ENCODE assay signal across 8 cellular contexts in the genomic region with DNA sequence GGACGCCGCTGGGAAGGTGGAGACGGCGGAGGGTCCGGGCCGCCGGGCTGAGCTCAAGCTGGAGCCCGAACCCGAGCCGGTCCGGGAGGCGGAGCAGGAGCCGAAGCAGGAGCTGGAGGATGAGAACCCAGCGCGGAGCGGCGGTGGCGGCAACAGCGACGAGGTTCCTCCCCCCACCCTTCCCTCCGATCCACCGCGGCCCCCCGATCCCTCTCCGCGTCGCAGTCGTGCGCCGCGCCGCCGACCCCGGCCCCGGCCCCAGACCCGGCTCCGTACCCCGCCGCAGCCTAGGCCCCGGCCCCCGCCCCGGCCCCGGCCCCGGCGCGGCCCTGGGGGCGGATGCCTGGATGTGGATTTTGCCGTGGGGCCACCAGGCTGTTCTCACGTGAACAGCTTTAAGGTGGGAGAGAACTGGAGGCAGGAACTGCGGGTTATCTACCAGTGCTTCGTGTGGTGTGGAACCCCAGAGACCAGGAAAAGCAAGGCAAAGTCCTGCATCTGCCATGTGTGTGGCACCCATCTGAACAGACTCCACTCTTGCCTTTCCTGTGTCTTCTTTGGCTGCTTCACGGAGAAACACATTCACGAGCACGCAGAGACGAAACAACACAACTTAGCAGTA. TPM values are rescaled to one million over a fixed set of nuclear protein-coding genes. Genes with fewer than 3 reads are reported as not detected.
A peak's percentile ranks its signal among the peaks of the same experiment; 100 is the strongest.
DNase-seq lines count a peak whose midpoint lies in the region; ATAC-seq lines count a peak whose summit lies in the region.

No MANE protein-coding gene starts in this region.

- DNase-seq in NCI-H2227 treated with DMSO at 0.1 percent for 48 hours (lab: John Stamatoyannopoulos, UW) (peak; percentile 35), dermis blood vessel endothelial cell (peak; percentile 5), aorta (no peak), NCI-H226 (no peak)

- H3K4me1 ChIP-seq in ACC112 (ENCODE audit: control insufficient read depth, insufficient read depth, low read length, unreplicated experiment) (peaks cover 11% of the 10 kb centered on the region), mesodermal cell (ENCODE audit: control insufficient read depth, insufficient read depth, low read length, poor library complexity, severe bottlenecking) (no peaks in the 10 kb centered on the region), aorta (ENCODE audit: control insufficient read depth in 1 of 2, insufficient read depth in 2 of 2, low read length in 2 of 2) (peaks cover 0 to 2% of the 10 kb centered on the region in 2 donors)

- peak overlapping the region; percentile 89 for H3K4me3 ChIP-seq in ACC112 (ENCODE audit: low read depth, low read length)
- H3K4me3 ChIP-seq in mesodermal cell (ENCODE audit: extremely low read depth, insufficient read depth, low read length, poor library complexity, severe bottlenecking): peak overlapping the region; percentile 43
- H3K4me3 ChIP-seq in aorta (ENCODE audit: low read length in 2 of 2): peak overlapping the region; percentile 42 to 83

- no peaks in the 10 kb centered on the region for H3K79me2 ChIP-seq in ACC112 (ENCODE audit: control insufficient read depth, insufficient read depth, low read length, unreplicated experiment)

- H3K9me3 ChIP-seq in mesodermal cell (ENCODE audit: control insufficient read depth, low read length): peaks cover 5% of the 10 kb centered on the region
- no peaks in the 10 kb centered on the region for H3K9me3 ChIP-seq in aorta (ENCODE audit: control insufficient read depth, low read length)

- H3K27ac ChIP-seq in ACC112 (ENCODE audit: low read depth, low read length) (peak overlapping the region; percentile 74; the same call in 1 of the 2 replicates), mesodermal cell (ENCODE audit: low read depth, low read length, severe bottlenecking) (peak overlapping the region; percentile 66), aorta (ENCODE audit: low read depth in 1 of 2, low read length in 2 of 2) (peak overlapping the region in 1 of 2 donors; percentile 69)

- 0 to 4% methylated on average over 4 to 8 of the region's 55 CpGs for WGBS in mesodermal cell (ENCODE audit: insufficient coverage in 2 of 2), 2 experiments
- 3 to 60% methylated on average over 30 to 55 of the region's 55 CpGs for WGBS in aorta, 2 donors

- H3K36me3 ChIP-seq in ACC112 (ENCODE audit: insufficient read depth, low read length): no peaks in the 10 kb centered on the region
- H3K36me3 ChIP-seq in mesodermal cell (ENCODE audit: control insufficient read depth, insufficient read depth, low read length): peaks cover 8% of the 10 kb centered on the region
- H3K36me3 ChIP-seq in aorta (ENCODE audit: control insufficient read depth in 1 of 2, insufficient read depth in 2 of 2, low read length in 1 of 2): peaks cover 0 to 2% of the 10 kb centered on the region in 2 donors

- H3K27me3 ChIP-seq in ACC112 (ENCODE audit: insufficient read depth, low read length): no peaks in the 10 kb centered on the region
- H3K27me3 ChIP-seq in aorta (ENCODE audit: control insufficient read depth in 1 of 2, insufficient read depth in 2 of 2, low read length in 1 of 2): peaks cover 0 to 5% of the 10 kb centered on the region in 2 donors

- peak; percentile 12 for ATAC-seq in GM21423 (IDR thresholded peaks at IDR 0.05; ENCODE audit: unreplicated experiment)
- no peak for ATAC-seq in aorta (ENCODE audit: low FRiP score)
- no peak for ATAC-seq in HG03108 (IDR thresholded peaks at IDR 0.05; ENCODE audit: unreplicated experiment)

- peak overlapping the region; percentile 68 for H2AFZ ChIP-seq in ACC112 (ENCODE audit: low read length, unreplicated experiment)

- intact Hi-C loops in aorta (cut with DNase I): loop anchor here in 1 of 2 donors (5.0 kb wide), 1 partner anchor 587 kb away; no protein-coding TSS in a partner anchor

RNA-seq across cellular contexts. Expression of a gene that starts 0.5 kb away (rescaled TPM):
- total RNA-seq in dermis blood vessel endothelial cell: 2.7 and 3.7 TPM in 2 replicates
- 6.5 TPM for polyA plus RNA-seq in mesodermal cell (2013, experiment 1 of 2)
- polyA plus RNA-seq in mesodermal cell (2013, experiment 2 of 2): 6.4 TPM
- total RNA-seq in aorta: 1 to 10 TPM; 3.9 TPM
- polyA plus RNA-seq in aorta: 1 to 10 TPM; 2.1 to 4.1 TPM

RNA-seq across cellular contexts. Expression of a gene that starts 42.6 kb away (rescaled TPM):
- total RNA-seq in dermis blood vessel endothelial cell: 8.1 and 8.7 TPM in 2 replicates
- 20.1 TPM for polyA plus RNA-seq in mesodermal cell (2013, experiment 1 of 2)
- polyA plus RNA-seq in mesodermal cell (2013, experiment 2 of 2): 18.8 TPM
- total RNA-seq in aorta: 1 to 10 TPM; 4.8 to 9.4 TPM
- 1 to 10 TPM in 1 of 2 donors, under 1 TPM in 1; 0.88 to 1.0 TPM for polyA plus RNA-seq in aorta

RNA-seq across cellular contexts. Expression of a gene that starts 50.7 kb away (rescaled TPM):
- not detected in 2 replicates for total RNA-seq in dermis blood vessel endothelial cell
- polyA plus RNA-seq in mesodermal cell (2013, experiment 1 of 2): 4.4 TPM
- polyA plus RNA-seq in mesodermal cell (2013, experiment 2 of 2): 4.2 TPM
- not detected for total RNA-seq in aorta
- not detected for polyA plus RNA-seq in aorta

Comparison
In these comparisons a context has a peak if more than half of its experiments do, and no peak if none do; other contexts are left out.
1. DNase-seq: peak in NCI-H2227 treated with DMSO at 0.1 percent for 48 hours (single experiment) and dermis blood vessel endothelial cell (single experiment); none in aorta (0 of 2) and NCI-H226 (single experiment).
2. Peak in every context shown above with its lines, with median percentiles within 50 percentile points of each other: H3K4me3 ChIP-seq.